ENCODE assay signal across 12 cellular contexts in genomic region chr7:2702594-2702957, GRCh38. TPM values are rescaled to one million over a fixed set of nuclear protein-coding genes. Genes with fewer than 3 reads are reported as not detected.
DNase-seq lines count a peak whose midpoint lies in the region; TF ChIP-seq lines count a peak whose summit lies in the region.
"Had no signal": no experiment of that assay in that cellular context is flagged by ENCODE, and none has a peak within 500 bp of the region (broad histone marks: within the 10 kb centered on the region; RNA-seq: fewer than 3 reads in every experiment).

No MANE protein-coding gene starts in this region.

- no peak overlapping the region for H2BK120ac ChIP-seq in neuronal stem cell (ENCODE audit: low read depth, low read length)

- CTCF ChIA-PET in HEK293T (lab: Yijun Ruan, JAX), result interaction anchor here (0.9 to 1.2 kb wide), 2 partner anchors 8 to 17 kb away, joined by 3 read pairs; no protein-coding TSS in a partner anchor

- peak overlapping the region; percentile 35 for H2BK5ac ChIP-seq in neuronal stem cell (ENCODE audit: low read length)

- peak overlapping the region; percentile 35 for H3K18ac ChIP-seq in neuronal stem cell (ENCODE audit: low read length)

- peaks cover 0 to 18% (median 0%) of the 10 kb centered on the region in 11 experiments; a peak in 2 of 22 replicates for H4K20me1 ChIP-seq in BLaER1 treated with 17β-estradiol and CSF1 and Interleukin-3, amounts not matched to agents 10 nM and 100 nM
- peaks cover 4% of the 10 kb centered on the region for H4K20me1 ChIP-seq in osteoblast (ENCODE audit: insufficient read depth, low read length)

- peak overlapping the region; percentile 41 for H3K4ac ChIP-seq in neuronal stem cell (ENCODE audit: low read length)

- DNase-seq in D341Med (ENCODE audit: low spot score) (peak; percentile 42), neuronal stem cell (ENCODE audit: low spot score) (no peak), HEK293T (ENCODE audit: extremely low spot score) (no peak), osteoblast (ENCODE audit: insufficient read length, low spot score, missing footprints) (no peak), activated gamma-delta T cell treated with Interleukin-2 at 50 U/mL for 16 hours (no peak)
- DNase-seq: DMS153, EL, NCI-H1436 treated with DMSO at 0.1 percent for 48 hours, NCI-H2081, NCI-H2227 treated with DMSO at 0.1 percent for 48 hours had no signal

- H2BK15ac ChIP-seq in neuronal stem cell (ENCODE audit: low read length), result no peak overlapping the region

- POLR2A ChIA-PET in HEK293T (lab: Yijun Ruan, JAX), result no interaction called here

- peaks cover 2% of the 10 kb centered on the region for H3K79me1 ChIP-seq in neuronal stem cell (ENCODE audit: low read depth, low read length)

- peaks cover 0 to 10% (median 0%) of the 10 kb centered on the region in 11 experiments; a peak in 1 of 22 replicates for H3K9me3 ChIP-seq in BLaER1 treated with 17β-estradiol and CSF1 and Interleukin-3, amounts not matched to agents 10 nM and 100 nM (replicated peaks in 1 of 11)
- H3K9me3 ChIP-seq in neuronal stem cell (replicated peaks in 1 of 2; ENCODE audit: control insufficient read depth in 2 of 2, insufficient read depth in 1 of 2, low read depth in 1 of 2, low read length in 2 of 2) (no peaks in the 10 kb centered on the region), osteoblast (ENCODE audit: low read depth, low read length) (no peaks in the 10 kb centered on the region)

- no peak overlapping the region for H4K91ac ChIP-seq in neuronal stem cell (ENCODE audit: low read depth, low read length, poor library complexity)

- H2AFZ ChIP-seq in neuronal stem cell (ENCODE audit: low read length), result no peak overlapping the region
- H2AFZ ChIP-seq in osteoblast (ENCODE audit: low read length), result no peak overlapping the region

- peaks cover 22 to 80% (median 65%) of the 10 kb centered on the region in 10 experiments for H3K4me1 ChIP-seq in BLaER1 treated with 17β-estradiol and CSF1 and Interleukin-3, amounts not matched to agents 10 nM and 100 nM
- H3K4me1 ChIP-seq in neuronal stem cell (ENCODE audit: control insufficient read depth in 2 of 2, insufficient read depth in 1 of 2, low read depth in 1 of 2, low read length in 2 of 2) (peaks cover 4 to 9% of the 10 kb centered on the region in 2 donors), osteoblast (ENCODE audit: insufficient read depth, low read length) (no peaks in the 10 kb centered on the region)

- no peak overlapping the region for H3K23ac ChIP-seq in neuronal stem cell (ENCODE audit: low read depth, low read length, poor library complexity)

- no peak overlapping the region for H3K27ac ChIP-seq in BLaER1 treated with 17β-estradiol and CSF1 and Interleukin-3, amounts not matched to agents 10 nM and 100 nM
- H3K27ac ChIP-seq in cingulate gyrus (ENCODE audit: low read depth, low read length), result peak overlapping the region; percentile 94
- no peak overlapping the region for H3K27ac ChIP-seq in neuronal stem cell (replicated peaks; ENCODE audit: low read length)
- H3K27ac ChIP-seq in osteoblast (ENCODE audit: low read depth, low read length), result no peak overlapping the region

- no peaks in the 10 kb centered on the region for H3K36me3 ChIP-seq in BLaER1 treated with 17β-estradiol and CSF1 and Interleukin-3, amounts not matched to agents 10 nM and 100 nM
- no peaks in the 10 kb centered on the region for H3K36me3 ChIP-seq in neuronal stem cell (replicated peaks in 1 of 2; ENCODE audit: control insufficient read depth in 2 of 2, insufficient read depth in 2 of 2, low read length in 2 of 2)
- H3K36me3 ChIP-seq in osteoblast (ENCODE audit: insufficient read depth, low read length), result no peaks in the 10 kb centered on the region

- TF ChIP-seq CTCF in osteoblast (IDR thresholded peaks at IDR 0.05; ENCODE audit: extremely low read depth, low read depth, low read length), result no peak

- H3K9ac ChIP-seq in BLaER1 treated with 17β-estradiol and CSF1 and Interleukin-3, amounts not matched to agents 10 nM and 100 nM, result peak overlapping the region in 2 of 11 experiments; percentile 9 to 18; a peak in 1 of 22 replicates
- peak overlapping the region; percentile 61 for H3K9ac ChIP-seq in neuronal stem cell (ENCODE audit: low read depth, low read length, poor library complexity)

- H3K4me3 ChIP-seq in BLaER1 treated with 17β-estradiol and CSF1 and Interleukin-3, amounts not matched to agents 10 nM and 100 nM, result no peak overlapping the region
- H3K4me3 ChIP-seq in neuronal stem cell (ENCODE audit: low read length in 2 of 2), result no peak overlapping the region
- no peak overlapping the region for H3K4me3 ChIP-seq in osteoblast (ENCODE audit: insufficient read depth, low read length)

- no CpG with 5 or more reads among the region's 22 CpGs for WGBS in neuronal stem cell (ENCODE audit: extremely low coverage in 2 of 2, insufficient read length in 2 of 2, insufficient replicate concordance in 1 of 2), 2 donors

- peaks cover 0 to 23% (median 0%) of the 10 kb centered on the region in 11 experiments; a peak in 7 of 22 replicates for H3K27me3 ChIP-seq in BLaER1 treated with 17β-estradiol and CSF1 and Interleukin-3, amounts not matched to agents 10 nM and 100 nM
- H3K27me3 ChIP-seq in neuronal stem cell (ENCODE audit: control insufficient read depth in 3 of 3, insufficient read depth in 3 of 3, low read depth in 1 of 3, low read length in 3 of 3), result peaks cover 0 to 15% (median 0%) of the 10 kb centered on the region in 3 experiments
- peaks cover 3% of the 10 kb centered on the region for H3K27me3 ChIP-seq in osteoblast (ENCODE audit: insufficient read depth, low read length)

- no peak overlapping the region for H4K8ac ChIP-seq in neuronal stem cell (ENCODE audit: low read depth, low read length)

- no peak overlapping the region for H3K14ac ChIP-seq in neuronal stem cell (ENCODE audit: low read length)

- peak overlapping the region; percentile 61 for H2AK5ac ChIP-seq in neuronal stem cell (ENCODE audit: low read depth, low read length)

- peak overlapping the region; percentile 46 for H2BK12ac ChIP-seq in neuronal stem cell (ENCODE audit: low read length)

- H3K79me2 ChIP-seq in osteoblast (ENCODE audit: insufficient read depth, low read length), result no peaks in the 10 kb centered on the region

- peak overlapping the region in 8 of 11 experiments; percentile 26 to 97 (median 41); a peak in 14 of 22 replicates for H3K4me2 ChIP-seq in BLaER1 treated with 17β-estradiol and CSF1 and Interleukin-3, amounts not matched to agents 10 nM and 100 nM
- H3K4me2 ChIP-seq in neuronal stem cell (ENCODE audit: insufficient read depth, low read length, poor library complexity, severe bottlenecking), result no peak overlapping the region
- H3K4me2 ChIP-seq in osteoblast (ENCODE audit: insufficient read depth, low read length), result no peak overlapping the region

TF ChIP-seq in HEK293T, 16 proteins besides CTCF, POLR2A, EP300 and RAD21:
- TF ChIP-seq TARDBP (IDR thresholded peaks at IDR 0.05), result no peak
- TF ChIP-seq FOXM1 (IDR thresholded peaks at IDR 0.05; ENCODE audit: borderline replicate concordance), result no peak
- no peak for TF ChIP-seq ARNT (IDR thresholded peaks at IDR 0.05)
- no peak for TF ChIP-seq CTBP1 (IDR thresholded peaks at IDR 0.05; ENCODE audit: borderline replicate concordance)
- TF ChIP-seq PKNOX1 (IDR thresholded peaks at IDR 0.05), result no peak
- no peak for TF ChIP-seq L3MBTL2 (conservative IDR thresholded peaks at IDR 0.05)
- no peak for TF ChIP-seq FOXK2 (IDR thresholded peaks at IDR 0.05)
- no peak for TF ChIP-seq FOXA1 (IDR thresholded peaks at IDR 0.05)
- TF ChIP-seq ELF4 (IDR thresholded peaks at IDR 0.05), result no peak
- TF ChIP-seq NFRKB (IDR thresholded peaks at IDR 0.05), result no peak
- no peak for TF ChIP-seq BHLHE40 (IDR thresholded peaks at IDR 0.05; ENCODE audit: borderline replicate concordance)
- TF ChIP-seq SUZ12 (IDR thresholded peaks at IDR 0.05), result no peak
- no peak for TF ChIP-seq SP1 (IDR thresholded peaks at IDR 0.05)
- no peak for TF ChIP-seq LEF1 (IDR thresholded peaks at IDR 0.05; ENCODE audit: borderline replicate concordance)
- TF ChIP-seq HDGF (IDR thresholded peaks at IDR 0.05; ENCODE audit: borderline replicate concordance), result no peak

RNA-seq across cellular contexts. Expression of gene AMZ1, which starts 14.6 kb away (rescaled TPM):
- 0.04 TPM for polyA plus RNA-seq in neuronal stem cell (2013, experiment 1 of 2)
- 0.01 TPM for polyA plus RNA-seq in neuronal stem cell (2013, experiment 2 of 2)
- total RNA-seq in osteoblast, result 2.1 and 2.5 TPM in 2 replicates

Comparison
In these comparisons a context has a peak if more than half of its experiments do, and no peak if none do; other contexts are left out.
1. H3K4me2 ChIP-seq: peak in BLaER1 treated with 17β-estradiol and CSF1 and Interleukin-3, amounts not matched to agents 10 nM and 100 nM (8 of 11); none in neuronal stem cell (single experiment) and osteoblast (single experiment).